1 cellular context compared by ENCODE assay signal in the genomic region with DNA sequence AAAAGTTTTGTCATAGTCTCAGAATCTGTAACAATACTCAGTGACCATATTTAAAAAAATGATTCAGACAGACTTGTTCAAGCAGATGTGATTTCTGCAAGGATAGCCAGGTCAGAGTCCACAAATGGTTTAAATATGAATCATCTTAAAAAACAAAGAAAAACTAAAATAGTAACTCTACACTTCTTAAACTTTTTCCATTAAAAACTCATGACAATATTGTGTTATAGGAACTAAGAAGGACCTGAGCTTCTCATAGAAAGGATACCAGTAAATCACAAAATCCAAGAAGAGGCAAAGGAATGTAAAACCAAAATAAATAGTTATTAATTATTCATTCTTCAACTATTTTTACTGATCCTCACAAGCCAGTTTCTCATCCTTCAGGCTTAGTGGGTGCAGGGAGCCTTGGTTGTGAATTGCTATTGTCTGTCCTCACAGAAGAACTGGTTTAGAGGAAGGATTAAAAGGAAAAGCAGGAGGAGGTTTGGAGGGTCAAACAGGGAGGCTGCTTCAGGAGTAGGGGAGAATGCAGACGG.
TF ChIP-seq lines count a peak whose summit lies in the region.

No MANE protein-coding gene starts in this region.

TF ChIP-seq in SK-N-SH, 30 proteins besides CTCF, POLR2A, EP300 and RAD21 (continued from another document):
- no peak for TF ChIP-seq MXI1 (IDR thresholded peaks at IDR 0.05; ENCODE audit: low read depth, low read length)
- TF ChIP-seq, protein P1, sequence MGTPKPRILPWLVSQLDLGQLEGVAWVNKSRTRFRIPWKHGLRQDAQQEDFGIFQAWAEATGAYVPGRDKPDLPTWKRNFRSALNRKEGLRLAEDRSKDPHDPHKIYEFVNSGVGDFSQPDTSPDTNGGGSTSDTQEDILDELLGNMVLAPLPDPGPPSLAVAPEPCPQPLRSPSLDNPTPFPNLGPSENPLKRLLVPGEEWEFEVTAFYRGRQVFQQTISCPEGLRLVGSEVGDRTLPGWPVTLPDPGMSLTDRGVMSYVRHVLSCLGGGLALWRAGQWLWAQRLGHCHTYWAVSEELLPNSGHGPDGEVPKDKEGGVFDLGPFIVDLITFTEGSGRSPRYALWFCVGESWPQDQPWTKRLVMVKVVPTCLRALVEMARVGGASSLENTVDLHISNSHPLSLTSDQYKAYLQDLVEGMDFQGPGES (IDR thresholded peaks at IDR 0.05; ENCODE audit: low read depth, low read length): no peak
- peak; percentile 46; the same call in 1 of the 2 replicates for TF ChIP-seq NFIC (IDR thresholded peaks at IDR 0.05; ENCODE audit: borderline replicate concordance)
- no peak for TF ChIP-seq CHD2 (IDR thresholded peaks at IDR 0.05; ENCODE audit: low read length, partially characterized antibody)
- TF ChIP-seq FOSL2 (IDR thresholded peaks at IDR 0.05; ENCODE audit: borderline replicate concordance, low read depth): peak; percentile 81
- TF ChIP-seq TEAD4 (IDR thresholded peaks at IDR 0.05; ENCODE audit: borderline replicate concordance, insufficient read depth): peak; percentile 62
- TF ChIP-seq POLR2AphosphoS5 (IDR thresholded peaks at IDR 0.05; ENCODE audit: low read depth, low read length): peak; percentile 24; the same call in 1 of the 2 replicates
- TF ChIP-seq TAF1 (IDR thresholded peaks at IDR 0.05; ENCODE audit: borderline replicate concordance, low read depth, low read length): no peak
- TF ChIP-seq RXRA (IDR thresholded peaks at IDR 0.05; ENCODE audit: borderline replicate concordance, low read depth): peak; percentile 52; the same call in 1 of the 2 replicates
- TF ChIP-seq, protein P2, sequence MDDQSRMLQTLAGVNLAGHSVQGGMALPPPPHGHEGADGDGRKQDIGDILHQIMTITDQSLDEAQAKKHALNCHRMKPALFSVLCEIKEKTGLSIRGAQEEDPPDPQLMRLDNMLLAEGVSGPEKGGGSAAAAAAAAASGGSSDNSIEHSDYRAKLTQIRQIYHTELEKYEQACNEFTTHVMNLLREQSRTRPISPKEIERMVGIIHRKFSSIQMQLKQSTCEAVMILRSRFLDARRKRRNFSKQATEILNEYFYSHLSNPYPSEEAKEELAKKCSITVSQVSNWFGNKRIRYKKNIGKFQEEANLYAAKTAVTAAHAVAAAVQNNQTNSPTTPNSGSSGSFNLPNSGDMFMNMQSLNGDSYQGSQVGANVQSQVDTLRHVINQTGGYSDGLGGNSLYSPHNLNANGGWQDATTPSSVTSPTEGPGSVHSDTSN (IDR thresholded peaks at IDR 0.05): peak; percentile 50; the same call in 1 of the 2 replicates
- TF ChIP-seq MEF2A (IDR thresholded peaks at IDR 0.05; ENCODE audit: borderline replicate concordance, low read depth): peak; percentile 73
- no peak for TF ChIP-seq NRF1 (IDR thresholded peaks at IDR 0.05; ENCODE audit: low read depth, low read length)
- TF ChIP-seq EZH2phosphoT487 (IDR thresholded peaks at IDR 0.05; ENCODE audit: borderline replicate concordance, low read depth): no peak
- TF ChIP-seq, protein P3, sequence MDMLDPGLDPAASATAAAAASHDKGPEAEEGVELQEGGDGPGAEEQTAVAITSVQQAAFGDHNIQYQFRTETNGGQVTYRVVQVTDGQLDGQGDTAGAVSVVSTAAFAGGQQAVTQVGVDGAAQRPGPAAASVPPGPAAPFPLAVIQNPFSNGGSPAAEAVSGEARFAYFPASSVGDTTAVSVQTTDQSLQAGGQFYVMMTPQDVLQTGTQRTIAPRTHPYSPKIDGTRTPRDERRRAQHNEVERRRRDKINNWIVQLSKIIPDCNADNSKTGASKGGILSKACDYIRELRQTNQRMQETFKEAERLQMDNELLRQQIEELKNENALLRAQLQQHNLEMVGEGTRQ (IDR thresholded peaks at IDR 0.05; ENCODE audit: borderline replicate concordance, low read depth, low read length): no peak
- no peak for TF ChIP-seq RFX5 (IDR thresholded peaks at IDR 0.05; ENCODE audit: low read length)
- TF ChIP-seq, protein P4, sequence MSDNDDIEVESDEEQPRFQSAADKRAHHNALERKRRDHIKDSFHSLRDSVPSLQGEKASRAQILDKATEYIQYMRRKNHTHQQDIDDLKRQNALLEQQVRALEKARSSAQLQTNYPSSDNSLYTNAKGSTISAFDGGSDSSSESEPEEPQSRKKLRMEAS (IDR thresholded peaks at IDR 0.05; ENCODE audit: low read depth): no peak
